9 cellular contexts compared by ENCODE assay signal in the genomic region with DNA sequence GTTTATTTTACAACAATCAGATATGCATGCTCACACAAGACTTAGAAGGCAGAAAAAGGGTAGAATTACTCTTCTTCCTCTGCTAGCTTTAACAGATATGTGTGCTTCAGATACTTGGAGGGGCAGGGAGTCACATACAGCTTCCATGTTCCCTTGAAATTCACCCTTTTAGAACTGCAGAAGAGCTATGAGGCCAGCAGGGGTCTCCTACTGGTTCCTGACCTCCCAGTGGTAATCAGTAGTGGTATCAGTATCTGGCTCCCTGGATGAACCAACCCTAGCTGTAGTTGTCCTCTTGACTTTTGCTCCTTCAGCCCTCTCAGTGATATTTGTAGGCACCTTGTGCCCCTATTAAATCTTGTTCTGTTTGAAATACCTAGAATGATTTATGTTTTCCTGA.
DNase-seq lines count a peak whose midpoint lies in the region; ATAC-seq and TF ChIP-seq lines count a peak whose summit lies in the region.
"Had no signal": no experiment of that assay in that cellular context is flagged by ENCODE, and none has a peak within 500 bp of the region (broad histone marks: within the 10 kb centered on the region; RNA-seq: fewer than 3 reads in every experiment).

No MANE protein-coding gene starts in this region.

- no peak overlapping the region for H3K27ac ChIP-seq in DND-41 (ENCODE audit: low read length)
- H3K27ac ChIP-seq in left lung: no peak overlapping the region

- H3K4me1 ChIP-seq in DND-41 (ENCODE audit: insufficient read depth, low read length) (no peaks in the 10 kb centered on the region), left lung (no peaks in the 10 kb centered on the region)

- TF ChIP-seq CTCF in DND-41 (IDR thresholded peaks at IDR 0.05; ENCODE audit: borderline replicate concordance, extremely low read depth, low read length, poor library complexity, severe bottlenecking): peak; percentile 45
- no peak for TF ChIP-seq CTCF in left lung (IDR thresholded peaks at IDR 0.05)

- no peak overlapping the region for H3K9ac ChIP-seq in DND-41 (ENCODE audit: low read depth, low read length)

- no peaks in the 10 kb centered on the region for H3K79me2 ChIP-seq in DND-41 (ENCODE audit: insufficient read depth, low read length)

- H3K4me3 ChIP-seq in DND-41 (ENCODE audit: low read depth in 1 of 2, low read length in 2 of 2) (no peak overlapping the region), left lung (no peak overlapping the region)

- peak; percentile 5 for DNase-seq in DND-41
- DNase-seq in SKM-1 (lab: John Stamatoyannopoulos, UW; ENCODE audit: unreplicated experiment): peak; percentile 35
- peak; percentile 43 for DNase-seq in iris pigment epithelial cell (ENCODE audit: low read depth)
- DNase-seq in NCI-H526 treated with DMSO at 0.1 percent for 48 hours (lab: John Stamatoyannopoulos, UW): no peak
- DNase-seq in left lung: no peak
- DNase-seq: activated CD4-positive, alpha-beta T cell treated with anti-CD3 and anti-CD28 coated beads for 48 hours had no signal

- H3K27me3 ChIP-seq in DND-41 (ENCODE audit: insufficient read depth, low read length, poor library complexity) (peaks cover 7% of the 10 kb centered on the region), left lung (no peaks in the 10 kb centered on the region)

- ATAC-seq in DND-41 (ENCODE audit: insufficient read depth, low read depth) (peak; percentile 58; the same call in 1 of the 3 replicates), HG02870 (IDR thresholded peaks at IDR 0.05; ENCODE audit: unreplicated experiment) (peak; percentile 68), HG02623 (IDR thresholded peaks at IDR 0.05; ENCODE audit: unreplicated experiment) (no peak), GM18909 (IDR thresholded peaks at IDR 0.05; ENCODE audit: poor library complexity, unreplicated experiment) (no peak), left lung (no peak)

- intact Hi-C loops in left lung (cut with DNase I): no loop called here

- no peak overlapping the region for H2AFZ ChIP-seq in DND-41 (ENCODE audit: low read depth, low read length)

- H3K9me3 ChIP-seq in DND-41 (ENCODE audit: insufficient read depth, low read length, severe bottlenecking) (no peaks in the 10 kb centered on the region), left lung (peaks cover 0 to 2% of the 10 kb centered on the region in 2 donors)

- no peak overlapping the region for H3K4me2 ChIP-seq in DND-41 (ENCODE audit: insufficient read depth, low read length)

- H3K36me3 ChIP-seq in DND-41 (ENCODE audit: insufficient read depth, low read length): no peaks in the 10 kb centered on the region
- H3K36me3 ChIP-seq in left lung: no peaks in the 10 kb centered on the region

- no peaks in the 10 kb centered on the region for H4K20me1 ChIP-seq in DND-41 (ENCODE audit: insufficient read depth, low read length)

Comparison
In these comparisons a context has a peak if more than half of its experiments do, and no peak if none do; other contexts are left out.
1. ATAC-seq: peak in DND-41 (single experiment) and HG02870 (single experiment); none in HG02623 (single experiment), GM18909 (single experiment) and left lung (single experiment).
2. DNase-seq: peak in DND-41 (single experiment), SKM-1 (single experiment) and iris pigment epithelial cell (single experiment); none in NCI-H526 treated with DMSO at 0.1 percent for 48 hours (single experiment) and left lung (0 of 2).